1 cellular context compared by ENCODE assay signal in genomic region chr12:6567824-6568617, GRCh38.
TF ChIP-seq lines count a peak whose summit lies in the region.

NOP2 (minus strand) TSS chr12:6568291; CDS start chr12:6567918, 373 bp downstream.

TF ChIP-seq in WTC11, 78 proteins besides CTCF, POLR2A, EP300 and RAD21 (continued from another document and continues in another):
- TF ChIP-seq ZNF425 (CRISPR knock-in tag; conservative IDR thresholded peaks at IDR 0.05) (peak; percentile 63; the same call in 1 of the 2 replicates), ZNF671 (CRISPR knock-in tag; IDR thresholded peaks at IDR 0.05) (0 out of 2 replicates have a peak, but pooled peaks have one; percentile 39), USF2 (CRISPR knock-in tag; IDR thresholded peaks at IDR 0.05) (peak; percentile 36; the same call in 1 of the 2 replicates), E2F5 (CRISPR knock-in tag; IDR thresholded peaks at IDR 0.05) (no peak), ERG (CRISPR knock-in tag; IDR thresholded peaks at IDR 0.05) (no peak), ZSCAN18 (CRISPR knock-in tag; IDR thresholded peaks at IDR 0.05) (no peak), ATF6 (CRISPR knock-in tag; IDR thresholded peaks at IDR 0.05) (no peak), GABPB1 (CRISPR knock-in tag; IDR thresholded peaks at IDR 0.05) (peak; percentile 80), TEAD1 (CRISPR knock-in tag; IDR thresholded peaks at IDR 0.05) (peak; percentile 93), USF1 (CRISPR knock-in tag; IDR thresholded peaks at IDR 0.05) (peak; percentile 61; the same call in 1 of the 2 replicates), FOXK1 (CRISPR knock-in tag; IDR thresholded peaks at IDR 0.05) (peak; percentile 86), FOXP1 (CRISPR knock-in tag; IDR thresholded peaks at IDR 0.05; ENCODE audit: borderline replicate concordance) (peak; percentile 93; the same call in 1 of the 2 replicates), ATF1 (CRISPR knock-in tag; IDR thresholded peaks at IDR 0.05) (no peak), MLX (CRISPR knock-in tag; IDR thresholded peaks at IDR 0.05) (no peak), ZBTB21 (CRISPR knock-in tag; IDR thresholded peaks at IDR 0.05; ENCODE audit: borderline replicate concordance) (peak; percentile 61; the same call in 1 of the 2 replicates), ELF4 (CRISPR knock-in tag; IDR thresholded peaks at IDR 0.05; ENCODE audit: low read depth) (no peak), NFYB (CRISPR knock-in tag; conservative IDR thresholded peaks at IDR 0.05; ENCODE audit: low read depth) (no peak), ETV6 (CRISPR knock-in tag; IDR thresholded peaks at IDR 0.05) (peak; percentile 63; the same call in 1 of the 2 replicates), ZNF281 (CRISPR knock-in tag; IDR thresholded peaks at IDR 0.05) (no peak), AR (CRISPR knock-in tag; IDR thresholded peaks at IDR 0.05) (0 out of 2 replicates have a peak, but pooled peaks have one; percentile 38), EMX1 (CRISPR knock-in tag; IDR thresholded peaks at IDR 0.05) (0 out of 2 replicates have a peak, but pooled peaks have one; percentile 57), NR2C2 (CRISPR knock-in tag; IDR thresholded peaks at IDR 0.05) (no peak), IRF2 (CRISPR knock-in tag; IDR thresholded peaks at IDR 0.05; ENCODE audit: borderline replicate concordance, low read depth) (no peak; the same call in 1 of the 2 replicates), JUN (CRISPR knock-in tag; IDR thresholded peaks at IDR 0.05) (peak; percentile 66; the same call in 1 of the 2 replicates), PRDM15 (CRISPR knock-in tag; IDR thresholded peaks at IDR 0.05) (no peak), JAZF1 (CRISPR knock-in tag; IDR thresholded peaks at IDR 0.05) (no peak), FOXJ3 (CRISPR knock-in tag; IDR thresholded peaks at IDR 0.05; ENCODE audit: borderline replicate concordance) (no peak), PREB (CRISPR knock-in tag; IDR thresholded peaks at IDR 0.05; ENCODE audit: borderline replicate concordance) (no peak)
